ENCODE assay signal across 1 cellular context in genomic region chr1:1399870-1400575, GRCh38.
TF ChIP-seq lines count a peak whose summit lies in the region.

No MANE protein-coding gene starts in this region.

TF ChIP-seq in K562, 482 proteins besides CTCF, POLR2A, EP300 and RAD21 (continues in another document):
- TF ChIP-seq HBP1 (CRISPR knock-in tag; IDR thresholded peaks at IDR 0.05): peak; percentile 23
- TF ChIP-seq ARID1B (IDR thresholded peaks at IDR 0.05): 0 out of 2 replicates have a peak, but pooled peaks have one; percentile 21
- peak; percentile 87 for TF ChIP-seq SNRNP70 (optimal IDR thresholded peaks at IDR 0.05; ENCODE audit: low read depth, low read length)
- TF ChIP-seq SMARCB1 (IDR thresholded peaks at IDR 0.05; ENCODE audit: insufficient read length, low read depth): no peak
- TF ChIP-seq BCL6 (CRISPR knock-in tag; IDR thresholded peaks at IDR 0.05): no peak
- no peak for TF ChIP-seq EWSR1 (IDR thresholded peaks at IDR 0.05; ENCODE audit: borderline replicate concordance, low read depth, partially characterized antibody)
- 0 out of 2 replicates have a peak, but pooled peaks have one; percentile 2 for TF ChIP-seq ZNF431 (CRISPR knock-in tag; IDR thresholded peaks at IDR 0.05)
- TF ChIP-seq TGIF2 (CRISPR knock-in tag; IDR thresholded peaks at IDR 0.05): no peak
- 0 out of 2 replicates have a peak, but pooled peaks have one; percentile 28 for TF ChIP-seq ETS1 (conservative IDR thresholded peaks at IDR 0.05; ENCODE audit: control insufficient read depth, low read depth, low read length)
- TF ChIP-seq RBBP5 (IDR thresholded peaks at IDR 0.05; ENCODE audit: borderline replicate concordance, insufficient read depth, low read length, poor library complexity, severe bottlenecking): no peak
- no peak for TF ChIP-seq SIRT6 (IDR thresholded peaks at IDR 0.05; ENCODE audit: low read depth, low read length)
- no peak for TF ChIP-seq MEF2D (tag; conservative IDR thresholded peaks at IDR 0.05; ENCODE audit: low read depth)
- TF ChIP-seq, protein P1, sequence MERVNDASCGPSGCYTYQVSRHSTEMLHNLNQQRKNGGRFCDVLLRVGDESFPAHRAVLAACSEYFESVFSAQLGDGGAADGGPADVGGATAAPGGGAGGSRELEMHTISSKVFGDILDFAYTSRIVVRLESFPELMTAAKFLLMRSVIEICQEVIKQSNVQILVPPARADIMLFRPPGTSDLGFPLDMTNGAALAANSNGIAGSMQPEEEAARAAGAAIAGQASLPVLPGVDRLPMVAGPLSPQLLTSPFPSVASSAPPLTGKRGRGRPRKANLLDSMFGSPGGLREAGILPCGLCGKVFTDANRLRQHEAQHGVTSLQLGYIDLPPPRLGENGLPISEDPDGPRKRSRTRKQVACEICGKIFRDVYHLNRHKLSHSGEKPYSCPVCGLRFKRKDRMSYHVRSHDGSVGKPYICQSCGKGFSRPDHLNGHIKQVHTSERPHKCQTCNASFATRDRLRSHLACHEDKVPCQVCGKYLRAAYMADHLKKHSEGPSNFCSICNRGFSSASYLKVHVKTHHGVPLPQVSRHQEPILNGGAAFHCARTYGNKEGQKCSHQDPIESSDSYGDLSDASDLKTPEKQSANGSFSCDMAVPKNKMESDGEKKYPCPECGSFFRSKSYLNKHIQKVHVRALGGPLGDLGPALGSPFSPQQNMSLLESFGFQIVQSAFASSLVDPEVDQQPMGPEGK (CRISPR knock-in tag; IDR thresholded peaks at IDR 0.05; ENCODE audit: borderline replicate concordance): peak; percentile 26
- TF ChIP-seq ID3 (CRISPR knock-in tag; IDR thresholded peaks at IDR 0.05): no peak
- no peak for TF ChIP-seq ID3 (tag; IDR thresholded peaks at IDR 0.05)
- no peak for TF ChIP-seq ZBTB8A (IDR thresholded peaks at IDR 0.05; ENCODE audit: partially characterized antibody)
- TF ChIP-seq ETV6 (IDR thresholded peaks at IDR 0.05; ENCODE audit: borderline replicate concordance in 1 of 2, low read depth in 2 of 2, low read length in 1 of 2): peak in 1 of 2 experiments; percentile 0; a peak in 1 of 4 replicates
- TF ChIP-seq ETV6 (CRISPR knock-in tag; IDR thresholded peaks at IDR 0.05; ENCODE audit: borderline replicate concordance): no peak
- no peak for TF ChIP-seq NFYB (IDR thresholded peaks at IDR 0.05; ENCODE audit: extremely low read depth, insufficient read length)
- no peak; a peak in 1 of 4 replicates for TF ChIP-seq ZMIZ1 (IDR thresholded peaks at IDR 0.05; ENCODE audit: low read depth in 2 of 2, low read length in 2 of 2)
- TF ChIP-seq IRF1 (CRISPR knock-in tag; IDR thresholded peaks at IDR 0.05; ENCODE audit: borderline replicate concordance): no peak
- TF ChIP-seq RBM39 (optimal IDR thresholded peaks at IDR 0.05; ENCODE audit: low read depth, low read length): peak; percentile 43
- TF ChIP-seq DPF2 (IDR thresholded peaks at IDR 0.05): no peak
- peak; percentile 10; the same call in 1 of the 2 replicates for TF ChIP-seq ZBTB2 (IDR thresholded peaks at IDR 0.05)
- TF ChIP-seq, protein P2, sequence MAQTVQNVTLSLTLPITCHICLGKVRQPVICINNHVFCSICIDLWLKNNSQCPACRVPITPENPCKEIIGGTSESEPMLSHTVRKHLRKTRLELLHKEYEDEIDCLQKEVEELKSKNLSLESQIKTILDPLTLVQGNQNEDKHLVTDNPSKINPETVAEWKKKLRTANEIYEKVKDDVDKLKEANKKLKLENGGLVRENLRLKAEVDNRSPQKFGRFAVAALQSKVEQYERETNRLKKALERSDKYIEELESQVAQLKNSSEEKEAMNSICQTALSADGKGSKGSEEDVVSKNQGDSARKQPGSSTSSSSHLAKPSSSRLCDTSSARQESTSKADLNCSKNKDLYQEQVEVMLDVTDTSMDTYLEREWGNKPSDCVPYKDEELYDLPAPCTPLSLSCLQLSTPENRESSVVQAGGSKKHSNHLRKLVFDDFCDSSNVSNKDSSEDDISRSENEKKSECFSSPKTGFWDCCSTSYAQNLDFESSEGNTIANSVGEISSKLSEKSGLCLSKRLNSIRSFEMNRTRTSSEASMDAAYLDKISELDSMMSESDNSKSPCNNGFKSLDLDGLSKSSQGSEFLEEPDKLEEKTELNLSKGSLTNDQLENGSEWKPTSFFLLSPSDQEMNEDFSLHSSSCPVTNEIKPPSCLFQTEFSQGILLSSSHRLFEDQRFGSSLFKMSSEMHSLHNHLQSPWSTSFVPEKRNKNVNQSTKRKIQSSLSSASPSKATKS (CRISPR knock-in tag; IDR thresholded peaks at IDR 0.05): no peak
- TF ChIP-seq ZNF780A (CRISPR knock-in tag; IDR thresholded peaks at IDR 0.05): 0 out of 2 replicates have a peak, but pooled peaks have one; percentile 54
- 0 out of 2 replicates have a peak, but pooled peaks have one; percentile 37 for TF ChIP-seq GTF2E2 (tag; IDR thresholded peaks at IDR 0.05)
- TF ChIP-seq, protein P3, sequence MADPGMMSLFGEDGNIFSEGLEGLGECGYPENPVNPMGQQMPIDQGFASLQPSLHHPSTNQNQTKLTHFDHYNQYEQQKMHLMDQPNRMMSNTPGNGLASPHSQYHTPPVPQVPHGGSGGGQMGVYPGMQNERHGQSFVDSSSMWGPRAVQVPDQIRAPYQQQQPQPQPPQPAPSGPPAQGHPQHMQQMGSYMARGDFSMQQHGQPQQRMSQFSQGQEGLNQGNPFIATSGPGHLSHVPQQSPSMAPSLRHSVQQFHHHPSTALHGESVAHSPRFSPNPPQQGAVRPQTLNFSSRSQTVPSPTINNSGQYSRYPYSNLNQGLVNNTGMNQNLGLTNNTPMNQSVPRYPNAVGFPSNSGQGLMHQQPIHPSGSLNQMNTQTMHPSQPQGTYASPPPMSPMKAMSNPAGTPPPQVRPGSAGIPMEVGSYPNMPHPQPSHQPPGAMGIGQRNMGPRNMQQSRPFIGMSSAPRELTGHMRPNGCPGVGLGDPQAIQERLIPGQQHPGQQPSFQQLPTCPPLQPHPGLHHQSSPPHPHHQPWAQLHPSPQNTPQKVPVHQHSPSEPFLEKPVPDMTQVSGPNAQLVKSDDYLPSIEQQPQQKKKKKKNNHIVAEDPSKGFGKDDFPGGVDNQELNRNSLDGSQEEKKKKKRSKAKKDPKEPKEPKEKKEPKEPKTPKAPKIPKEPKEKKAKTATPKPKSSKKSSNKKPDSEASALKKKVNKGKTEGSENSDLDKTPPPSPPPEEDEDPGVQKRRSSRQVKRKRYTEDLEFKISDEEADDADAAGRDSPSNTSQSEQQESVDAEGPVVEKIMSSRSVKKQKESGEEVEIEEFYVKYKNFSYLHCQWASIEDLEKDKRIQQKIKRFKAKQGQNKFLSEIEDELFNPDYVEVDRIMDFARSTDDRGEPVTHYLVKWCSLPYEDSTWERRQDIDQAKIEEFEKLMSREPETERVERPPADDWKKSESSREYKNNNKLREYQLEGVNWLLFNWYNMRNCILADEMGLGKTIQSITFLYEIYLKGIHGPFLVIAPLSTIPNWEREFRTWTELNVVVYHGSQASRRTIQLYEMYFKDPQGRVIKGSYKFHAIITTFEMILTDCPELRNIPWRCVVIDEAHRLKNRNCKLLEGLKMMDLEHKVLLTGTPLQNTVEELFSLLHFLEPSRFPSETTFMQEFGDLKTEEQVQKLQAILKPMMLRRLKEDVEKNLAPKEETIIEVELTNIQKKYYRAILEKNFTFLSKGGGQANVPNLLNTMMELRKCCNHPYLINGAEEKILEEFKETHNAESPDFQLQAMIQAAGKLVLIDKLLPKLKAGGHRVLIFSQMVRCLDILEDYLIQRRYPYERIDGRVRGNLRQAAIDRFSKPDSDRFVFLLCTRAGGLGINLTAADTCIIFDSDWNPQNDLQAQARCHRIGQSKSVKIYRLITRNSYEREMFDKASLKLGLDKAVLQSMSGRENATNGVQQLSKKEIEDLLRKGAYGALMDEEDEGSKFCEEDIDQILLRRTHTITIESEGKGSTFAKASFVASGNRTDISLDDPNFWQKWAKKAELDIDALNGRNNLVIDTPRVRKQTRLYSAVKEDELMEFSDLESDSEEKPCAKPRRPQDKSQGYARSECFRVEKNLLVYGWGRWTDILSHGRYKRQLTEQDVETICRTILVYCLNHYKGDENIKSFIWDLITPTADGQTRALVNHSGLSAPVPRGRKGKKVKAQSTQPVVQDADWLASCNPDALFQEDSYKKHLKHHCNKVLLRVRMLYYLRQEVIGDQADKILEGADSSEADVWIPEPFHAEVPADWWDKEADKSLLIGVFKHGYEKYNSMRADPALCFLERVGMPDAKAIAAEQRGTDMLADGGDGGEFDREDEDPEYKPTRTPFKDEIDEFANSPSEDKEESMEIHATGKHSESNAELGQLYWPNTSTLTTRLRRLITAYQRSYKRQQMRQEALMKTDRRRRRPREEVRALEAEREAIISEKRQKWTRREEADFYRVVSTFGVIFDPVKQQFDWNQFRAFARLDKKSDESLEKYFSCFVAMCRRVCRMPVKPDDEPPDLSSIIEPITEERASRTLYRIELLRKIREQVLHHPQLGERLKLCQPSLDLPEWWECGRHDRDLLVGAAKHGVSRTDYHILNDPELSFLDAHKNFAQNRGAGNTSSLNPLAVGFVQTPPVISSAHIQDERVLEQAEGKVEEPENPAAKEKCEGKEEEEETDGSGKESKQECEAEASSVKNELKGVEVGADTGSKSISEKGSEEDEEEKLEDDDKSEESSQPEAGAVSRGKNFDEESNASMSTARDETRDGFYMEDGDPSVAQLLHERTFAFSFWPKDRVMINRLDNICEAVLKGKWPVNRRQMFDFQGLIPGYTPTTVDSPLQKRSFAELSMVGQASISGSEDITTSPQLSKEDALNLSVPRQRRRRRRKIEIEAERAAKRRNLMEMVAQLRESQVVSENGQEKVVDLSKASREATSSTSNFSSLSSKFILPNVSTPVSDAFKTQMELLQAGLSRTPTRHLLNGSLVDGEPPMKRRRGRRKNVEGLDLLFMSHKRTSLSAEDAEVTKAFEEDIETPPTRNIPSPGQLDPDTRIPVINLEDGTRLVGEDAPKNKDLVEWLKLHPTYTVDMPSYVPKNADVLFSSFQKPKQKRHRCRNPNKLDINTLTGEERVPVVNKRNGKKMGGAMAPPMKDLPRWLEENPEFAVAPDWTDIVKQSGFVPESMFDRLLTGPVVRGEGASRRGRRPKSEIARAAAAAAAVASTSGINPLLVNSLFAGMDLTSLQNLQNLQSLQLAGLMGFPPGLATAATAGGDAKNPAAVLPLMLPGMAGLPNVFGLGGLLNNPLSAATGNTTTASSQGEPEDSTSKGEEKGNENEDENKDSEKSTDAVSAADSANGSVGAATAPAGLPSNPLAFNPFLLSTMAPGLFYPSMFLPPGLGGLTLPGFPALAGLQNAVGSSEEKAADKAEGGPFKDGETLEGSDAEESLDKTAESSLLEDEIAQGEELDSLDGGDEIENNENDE (IDR thresholded peaks at IDR 0.05; ENCODE audit: low read depth, low read length): no peak
